11 cellular contexts compared by ENCODE assay signal in the genomic region with DNA sequence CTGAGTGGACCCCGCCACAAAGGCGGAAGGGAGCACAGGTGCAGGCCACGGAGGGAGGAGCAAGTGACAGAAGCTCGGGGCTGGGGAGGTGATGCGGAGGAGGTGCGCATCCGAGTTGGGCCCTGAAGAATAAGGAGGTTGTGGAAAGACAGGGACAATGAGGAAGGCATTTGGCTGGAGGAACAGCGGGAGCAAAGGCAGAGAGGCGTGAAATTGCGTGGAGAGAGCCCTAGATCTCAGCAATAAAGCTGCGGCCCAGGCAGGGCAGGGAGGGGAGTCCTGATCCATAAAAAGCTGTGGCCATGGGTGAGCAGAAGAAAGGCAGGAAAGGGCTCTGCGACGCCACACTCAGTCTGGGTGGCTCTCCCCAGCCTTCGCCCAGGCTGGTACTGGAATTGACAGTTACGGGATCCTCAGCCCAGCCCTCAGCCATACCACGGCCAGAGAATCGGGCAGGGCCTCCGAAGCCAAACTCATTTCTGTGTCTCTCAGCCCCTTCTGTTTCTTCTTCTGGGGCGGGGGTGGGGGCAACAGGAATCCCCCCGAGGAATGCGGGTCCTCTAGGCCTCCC. TPM values are rescaled to one million over a fixed set of nuclear protein-coding genes. Genes with fewer than 3 reads are reported as not detected.
A peak's percentile ranks its signal among the peaks of the same experiment; 100 is the strongest.
DNase-seq lines count a peak whose midpoint lies in the region; ATAC-seq and TF ChIP-seq lines count a peak whose summit lies in the region.
"Had no signal": no experiment of that assay in that cellular context is flagged by ENCODE, and none has a peak within 500 bp of the region (broad histone marks: within the 10 kb centered on the region; RNA-seq: fewer than 3 reads in every experiment).

No MANE protein-coding gene starts in this region.

- no peaks in the 10 kb centered on the region for H3K9me3 Mint-ChIP-seq in activated T-cell treated with anti-CD3 and anti-CD28 coated beads, Interleukin-2, amount 50 U/mL, for 24 hours
- H3K9me3 Mint-ChIP-seq in activated naive CD8-positive, alpha-beta T cell (ENCODE audit: low read depth): no peaks in the 10 kb centered on the region

- intact Hi-C loops in lower lobe of right lung (cut with DNase I): no loop called here

- H3K27me3 Mint-ChIP-seq in activated T-cell treated with anti-CD3 and anti-CD28 coated beads, Interleukin-2, amount 50 U/mL, for 24 hours: peaks cover 62% of the 10 kb centered on the region
- peaks cover 12% of the 10 kb centered on the region for H3K27me3 Mint-ChIP-seq in activated naive CD8-positive, alpha-beta T cell

- H3K27ac Mint-ChIP-seq in activated T-cell treated with anti-CD3 and anti-CD28 coated beads, Interleukin-2, amount 50 U/mL, for 24 hours: no peak overlapping the region
- H3K27ac Mint-ChIP-seq in activated naive CD8-positive, alpha-beta T cell: no peak overlapping the region

- ATAC-seq in lower lobe of right lung: no peak

- no peak for DNase-seq in activated T-cell treated with anti-CD3 and anti-CD28 coated beads, Interleukin-2, amount 50 U/mL, for 24 hours
- no peak for DNase-seq in activated T-cell treated with anti-CD3 and anti-CD28 coated beads for 4 hours
- DNase-seq in lower lobe of right lung: no peak
- no peak for DNase-seq in NCI-H510A (lab: John Stamatoyannopoulos, UW)
- no peak for DNase-seq in NCI-H187 (lab: John Stamatoyannopoulos, UW)
- no peak for DNase-seq in central memory CD4-positive, alpha-beta T cell
- DNase-seq: cortex of kidney, NCI-H446 treated with DMSO at 0.1 percent for 48 hours had no signal

- peaks cover 13% of the 10 kb centered on the region for H3K4me1 Mint-ChIP-seq in activated T-cell treated with anti-CD3 and anti-CD28 coated beads, Interleukin-2, amount 50 U/mL, for 24 hours (ENCODE audit: low read depth)
- peaks cover 18% of the 10 kb centered on the region for H3K4me1 Mint-ChIP-seq in activated naive CD8-positive, alpha-beta T cell (ENCODE audit: low read depth)

- H3K9me3 ChIP-seq in lower lobe of right lung (no peaks in the 10 kb centered on the region), subcutaneous abdominal adipose tissue (ENCODE audit: control insufficient read depth in 5 of 5, low read length in 5 of 5) (no peaks in the 10 kb centered on the region)

- H3K36me3 Mint-ChIP-seq in activated T-cell treated with anti-CD3 and anti-CD28 coated beads, Interleukin-2, amount 50 U/mL, for 24 hours (ENCODE audit: low read depth): no peaks in the 10 kb centered on the region
- H3K36me3 Mint-ChIP-seq in activated naive CD8-positive, alpha-beta T cell: no peaks in the 10 kb centered on the region

- H3K4me1 ChIP-seq in lower lobe of right lung (peaks cover 38% of the 10 kb centered on the region), subcutaneous abdominal adipose tissue (ENCODE audit: control insufficient read depth in 5 of 5, insufficient read depth in 5 of 5, low read length in 5 of 5) (peaks cover 2 to 43% (median 34%) of the 10 kb centered on the region in 5 donors)

- peak overlapping the region; percentile 64 for H3K4me3 Mint-ChIP-seq in activated T-cell treated with anti-CD3 and anti-CD28 coated beads, Interleukin-2, amount 50 U/mL, for 24 hours
- peak overlapping the region; percentile 79 for H3K4me3 Mint-ChIP-seq in activated naive CD8-positive, alpha-beta T cell

- H3K4me3 ChIP-seq in lower lobe of right lung (peak overlapping the region; percentile 58), subcutaneous abdominal adipose tissue (ENCODE audit: low read depth in 1 of 5, low read length in 5 of 5) (peak overlapping the region in 2 of 5 donors; percentile 68 to 76)
- H3K4me3 ChIP-seq: SK-N-MC had no signal

- peaks cover 63% of the 10 kb centered on the region for H3K27me3 ChIP-seq in lower lobe of right lung (ENCODE audit: low read depth)
- peaks cover 8 to 39% (median 25%) of the 10 kb centered on the region in 5 donors for H3K27me3 ChIP-seq in subcutaneous abdominal adipose tissue (ENCODE audit: control insufficient read depth in 5 of 5, insufficient read depth in 4 of 5, low read length in 5 of 5)

- peak overlapping the region; percentile 53 for H3K27ac ChIP-seq in lower lobe of right lung
- H3K27ac ChIP-seq in subcutaneous abdominal adipose tissue (ENCODE audit: low read depth, low read length): peak overlapping the region; percentile 54
- H3K27ac ChIP-seq: SK-N-MC had no signal

- H3K36me3 ChIP-seq in lower lobe of right lung (no peaks in the 10 kb centered on the region), subcutaneous abdominal adipose tissue (ENCODE audit: control insufficient read depth in 5 of 5, insufficient read depth in 5 of 5, low read length in 5 of 5) (no peaks in the 10 kb centered on the region)

- no peak for TF ChIP-seq CTCF in lower lobe of right lung (IDR thresholded peaks at IDR 0.05)

- H3K9ac ChIP-seq in subcutaneous abdominal adipose tissue (ENCODE audit: low read length in 5 of 5): peak overlapping the region in 3 of 5 donors; percentile 28 to 43 (median 35)

RNA-seq across cellular contexts. Expression of a gene that starts 2.2 kb away (rescaled TPM):
- 0.95 TPM for total RNA-seq in lower lobe of right lung

RNA-seq across cellular contexts. Expression of a gene that starts 41.6 kb away (rescaled TPM):
- total RNA-seq in lower lobe of right lung: not detected
